ENCODE assay signal across 1 cellular context in genomic region chr6:154615483-154616025, GRCh38.
TF ChIP-seq lines count a peak whose summit lies in the region.

No MANE protein-coding gene starts in this region.

TF ChIP-seq in HEK293, 187 proteins besides CTCF, POLR2A, EP300 and RAD21 (continued from another document and continues in another):
- TF ChIP-seq PRDM10 (tag by site-specific recombination; IDR thresholded peaks at IDR 0.05) (0 out of 2 replicates have a peak, but pooled peaks have one; percentile 43), ZNF391 (tag by site-specific recombination; IDR thresholded peaks at IDR 0.05; ENCODE audit: borderline replicate concordance, low read depth) (no peak), PRDM2 (tag by site-specific recombination; IDR thresholded peaks at IDR 0.05; ENCODE audit: borderline replicate concordance) (no peak), ZBTB11 (tag by site-specific recombination; conservative IDR thresholded peaks at IDR 0.05; ENCODE audit: low read depth) (no peak), AEBP2 (tag by site-specific recombination; IDR thresholded peaks at IDR 0.05; ENCODE audit: borderline replicate concordance) (no peak), ZNF426 (tag by site-specific recombination; IDR thresholded peaks at IDR 0.05) (no peak), KLF17 (tag by site-specific recombination; IDR thresholded peaks at IDR 0.05) (no peak), ZNF157 (tag by site-specific recombination; IDR thresholded peaks at IDR 0.05) (no peak), ZNF354C (tag by site-specific recombination; IDR thresholded peaks at IDR 0.05; ENCODE audit: borderline replicate concordance, low read depth) (no peak), ZBTB6 (tag by site-specific recombination; IDR thresholded peaks at IDR 0.05) (peak; percentile 31; the same call in 1 of the 2 replicates), ZNF692 (tag by site-specific recombination; IDR thresholded peaks at IDR 0.05) (peak; percentile 60), ZNF433 (tag by site-specific recombination; IDR thresholded peaks at IDR 0.05; ENCODE audit: low read depth) (no peak), ZNF175 (tag by site-specific recombination; IDR thresholded peaks at IDR 0.05) (no peak), ZNF449 (tag by site-specific recombination; IDR thresholded peaks at IDR 0.05) (no peak), ZNF561 (tag by site-specific recombination; IDR thresholded peaks at IDR 0.05; ENCODE audit: borderline replicate concordance) (peak; percentile 85; the same call in 1 of the 2 replicates), HOXC10 (CRISPR knock-in tag; IDR thresholded peaks at IDR 0.05) (no peak), ZNF24 (tag by site-specific recombination; IDR thresholded peaks at IDR 0.05) (no peak), ZBTB10 (tag by site-specific recombination; IDR thresholded peaks at IDR 0.05) (no peak), ZNF26 (tag by site-specific recombination; IDR thresholded peaks at IDR 0.05) (no peak), GLI4 (tag by site-specific recombination; IDR thresholded peaks at IDR 0.05) (no peak), ZNF146 (tag by site-specific recombination; IDR thresholded peaks at IDR 0.05) (no peak), ZNF140 (tag by site-specific recombination; IDR thresholded peaks at IDR 0.05) (no peak), ZNF416 (tag by site-specific recombination; IDR thresholded peaks at IDR 0.05) (no peak)
